ENCODE assay signal across 8 cellular contexts in the genomic region with DNA sequence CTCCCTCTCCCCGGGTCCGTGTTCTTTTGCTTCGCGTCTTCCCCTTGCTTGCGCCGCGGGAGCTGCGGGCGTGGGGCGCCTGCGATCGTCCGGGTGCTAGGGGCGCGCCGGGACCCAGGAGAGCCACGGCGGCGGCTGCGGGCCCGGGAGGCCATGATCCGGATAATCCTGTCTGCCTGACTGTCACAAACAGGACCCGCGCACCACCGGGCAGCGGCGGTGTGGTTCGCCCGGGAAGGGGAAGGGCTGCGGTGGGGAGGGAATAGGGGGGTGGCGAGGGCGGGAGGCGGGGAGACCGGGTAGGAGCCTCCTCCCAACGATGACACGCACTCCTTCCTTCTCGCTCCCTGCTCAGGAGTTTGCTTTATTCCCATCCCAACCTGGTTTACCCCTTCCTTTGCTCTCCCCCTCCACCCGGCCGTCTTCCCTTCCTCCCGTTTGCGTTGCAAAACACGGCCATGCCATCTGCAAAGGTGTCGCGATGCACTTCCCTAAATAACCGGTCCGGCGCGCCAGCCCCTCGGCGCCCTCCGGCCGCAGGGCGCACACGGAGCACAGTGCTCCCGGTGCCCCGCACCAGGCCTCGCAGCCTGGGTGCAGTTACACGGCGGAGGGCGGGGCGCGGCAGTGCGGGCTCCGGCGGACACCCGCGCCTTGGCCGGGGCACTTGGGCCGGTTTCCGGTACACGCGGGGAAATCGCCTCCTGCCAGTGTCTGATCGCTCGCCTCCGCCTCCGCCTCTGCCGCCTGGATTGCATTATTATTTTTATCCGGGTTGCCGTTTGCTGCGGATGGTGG. TPM values are rescaled to one million over a fixed set of nuclear protein-coding genes. Genes with fewer than 3 reads are reported as not detected.
DNase-seq lines count a peak whose midpoint lies in the region; ATAC-seq and TF ChIP-seq lines count a peak whose summit lies in the region.

No MANE protein-coding gene starts in this region.

- in situ Hi-C loops in astrocyte of the spinal cord (cut with HindIII; ENCODE audit: low sequenced_read_pairs), result no loop called here

- no peak overlapping the region for H3K27ac ChIP-seq in iPS DF 6.9 (ENCODE audit: low read length)

- H2AFZ ChIP-seq in Loucy (ENCODE audit: low read length), result peak overlapping the region; percentile 77

- H3K9me2 ChIP-seq in Loucy (replicated peaks; ENCODE audit: low read depth, low read length), result no peaks in the 10 kb centered on the region

- peak overlapping the region; percentile 95 for H3K4me3 ChIP-seq in GM08714 (ENCODE audit: low read length)
- H3K4me3 ChIP-seq in Loucy (ENCODE audit: low read length, poor library complexity, severe bottlenecking), result peak overlapping the region; percentile 96
- H3K4me3 ChIP-seq in astrocyte of the spinal cord (ENCODE audit: low read depth, low read length), result peak overlapping the region; percentile 86
- peak overlapping the region; percentile 65 for H3K4me3 ChIP-seq in iPS DF 6.9 (ENCODE audit: low read length)

- H3K27me3 ChIP-seq in Loucy (ENCODE audit: insufficient read depth, low read length, poor library complexity, severe bottlenecking), result no peaks in the 10 kb centered on the region
- H3K27me3 ChIP-seq in iPS DF 6.9 (ENCODE audit: control insufficient read depth, insufficient read depth, low read length), result peaks cover 10% of the 10 kb centered on the region; the same call in 1 of the 2 replicates

- DNase-seq in T-helper 9 cell (peak; percentile 55), astrocyte of the spinal cord (ENCODE audit: low read depth, low spot score) (peak; percentile 78), iPS DF 6.9 (ENCODE audit: low read depth, low spot score) (no peak), sciatic nerve (ENCODE audit: low spot score) (peak; percentile 88), NCI-H1436 (lab: John Stamatoyannopoulos, UW) (no peak)

- H3K9ac ChIP-seq in Loucy (ENCODE audit: low read depth, low read length, poor library complexity, severe bottlenecking), result peak overlapping the region; percentile 82

- no peaks in the 10 kb centered on the region for H3K9me3 ChIP-seq in Loucy (ENCODE audit: insufficient read depth, low read depth, low read length)
- H3K9me3 ChIP-seq in iPS DF 6.9 (ENCODE audit: control insufficient read depth, insufficient read depth, low read length), result no peaks in the 10 kb centered on the region

- peak; percentile 63 for ATAC-seq in sciatic nerve
- ATAC-seq in GM21447 (IDR thresholded peaks at IDR 0.05; ENCODE audit: unreplicated experiment), result no peak

- peaks cover 40% of the 10 kb centered on the region for H4K20me1 ChIP-seq in Loucy (ENCODE audit: insufficient read depth, low read length, poor library complexity, severe bottlenecking)

- intact Hi-C loops in sciatic nerve (cut with DNase I), result no loop called here

- peaks cover 59% of the 10 kb centered on the region for H3K79me2 ChIP-seq in Loucy (ENCODE audit: insufficient read depth, low read length)

- no CpG with 5 or more reads among the region's 81 CpGs for whole genome bisulfite sequencing in iPS DF 6.9 (ENCODE audit: insufficient coverage, insufficient read length)

- peaks cover 46% of the 10 kb centered on the region for H3K4me1 ChIP-seq in Loucy (ENCODE audit: insufficient read depth, low read length, poor library complexity, severe bottlenecking)
- no peaks in the 10 kb centered on the region for H3K4me1 ChIP-seq in iPS DF 6.9 (ENCODE audit: control insufficient read depth, insufficient read depth, low read length)

- H3K4me2 ChIP-seq in Loucy (ENCODE audit: low read depth, low read length, poor library complexity, severe bottlenecking), result peak overlapping the region; percentile 94

- TF ChIP-seq CTCF in Loucy (conservative IDR thresholded peaks at IDR 0.05; ENCODE audit: low read length) (0 out of 2 replicates have a peak, but pooled peaks have one; percentile 11), astrocyte of the spinal cord (IDR thresholded peaks at IDR 0.05; ENCODE audit: low read depth, low read length) (no peak)

- H3F3A ChIP-seq in Loucy (ENCODE audit: low read depth), result peaks cover 5% of the 10 kb centered on the region

- H3K36me3 ChIP-seq in Loucy (ENCODE audit: insufficient read depth, low read length) (no peaks in the 10 kb centered on the region), iPS DF 6.9 (ENCODE audit: control insufficient read depth, insufficient read depth, low read length) (no peaks in the 10 kb centered on the region)

RNA-seq across cellular contexts. Expression of a gene that starts 1.5 kb away (rescaled TPM):
- total RNA-seq in sciatic nerve, result 198 TPM

Comparison
In these comparisons a context has a peak if more than half of its experiments do, and no peak if none do; other contexts are left out.
1. DNase-seq: peak in T-helper 9 cell (single experiment), astrocyte of the spinal cord (single experiment) and sciatic nerve (single experiment); none in iPS DF 6.9 (single experiment) and NCI-H1436 (single experiment).
2. Peak in every context shown above with its lines, with median percentiles within 50 percentile points of each other: H3K4me3 ChIP-seq.